In genomic region chr2:121798617-121799016, GRCh38 we compare ENCODE assay signal across 7 cellular contexts.
"Had no signal": no experiment of that assay in that cellular context is flagged by ENCODE, and none has a peak within 500 bp of the region (broad histone marks: within the 10 kb centered on the region; RNA-seq: fewer than 3 reads in every experiment).

No MANE protein-coding gene starts in this region.

- FAIRE-seq: H54, HTR-8/SVneo had no signal

- DNase-seq: GOT3, H9, HCEC 1CT, Kasumi-1, KG1 had no signal
